26 cellular contexts compared by ENCODE assay signal in the genomic region with DNA sequence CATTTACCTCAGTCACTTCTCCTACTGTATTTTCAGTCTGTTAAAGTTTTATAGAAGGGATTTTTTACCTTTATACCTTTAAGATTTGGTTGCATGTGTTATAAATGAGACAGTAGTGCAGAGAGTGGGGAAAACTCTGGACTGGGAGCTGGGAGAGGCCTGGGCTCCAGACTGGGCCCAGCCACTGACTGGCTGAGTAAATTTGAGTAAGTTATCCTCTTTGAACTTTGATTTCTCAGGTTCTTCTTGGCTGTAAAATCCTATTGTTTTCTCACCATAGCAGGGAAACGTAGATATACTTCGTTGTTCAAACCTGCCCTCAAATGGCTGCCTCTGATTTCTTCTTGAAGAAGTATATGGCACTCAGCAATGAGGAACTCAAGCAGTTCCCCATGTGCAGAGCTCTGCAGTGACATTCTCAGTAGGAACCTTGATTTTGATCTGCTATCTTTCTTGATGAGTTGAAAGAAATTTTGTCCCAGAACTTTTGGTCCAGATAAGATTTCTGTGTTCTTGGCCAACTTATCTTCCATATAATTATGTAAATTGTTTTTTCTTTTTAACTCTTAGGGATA. TPM values are rescaled to one million over a fixed set of nuclear protein-coding genes. Genes with fewer than 3 reads are reported as not detected.
DNase-seq lines count a peak whose midpoint lies in the region; ATAC-seq and TF ChIP-seq lines count a peak whose summit lies in the region.
"Had no signal": no experiment of that assay in that cellular context is flagged by ENCODE, and none has a peak within 500 bp of the region (broad histone marks: within the 10 kb centered on the region; RNA-seq: fewer than 3 reads in every experiment).

No MANE protein-coding gene starts in this region.

- H3K27ac Mint-ChIP-seq in activated CD4-positive, alpha-beta T cell treated with anti-CD3 and anti-CD28 coated beads, Interleukin-2, amount 10 ng/mL, durations not matched to agents 7 days and 5 days: peak overlapping the region; percentile 67
- H3K27ac Mint-ChIP-seq in CD8-positive, alpha-beta T cell: peak overlapping the region; percentile 46
- H3K27ac Mint-ChIP-seq in activated naive CD8-positive, alpha-beta T cell treated with anti-CD3 and anti-CD28 coated beads, Interleukin-2, amount 50 U/mL, for 24 hours: peak overlapping the region; percentile 87
- H3K27ac Mint-ChIP-seq: GM23338; T-helper 2 cell treated with Interferon-gamma antibody and Interleukin-4, amounts not matched to agents 5 μg/mL and 100 μg/mL, for 36 hours had no signal

- no peak for TF ChIP-seq POLR2A in gastrocnemius medialis (IDR thresholded peaks at IDR 0.05)

- H3K9me3 Mint-ChIP-seq in activated CD4-positive, alpha-beta T cell treated with anti-CD3 and anti-CD28 coated beads, Interleukin-2, amount 10 ng/mL, durations not matched to agents 7 days and 5 days: no peaks in the 10 kb centered on the region
- no peaks in the 10 kb centered on the region for H3K9me3 Mint-ChIP-seq in CD8-positive, alpha-beta T cell
- no peaks in the 10 kb centered on the region for H3K9me3 Mint-ChIP-seq in activated naive CD8-positive, alpha-beta T cell treated with anti-CD3 and anti-CD28 coated beads, Interleukin-2, amount 50 U/mL, for 24 hours
- H3K9me3 Mint-ChIP-seq: GM23338; neural crest cell; T-helper 2 cell treated with Interferon-gamma antibody and Interleukin-4, amounts not matched to agents 5 μg/mL and 100 μg/mL, for 36 hours had no signal

- peaks cover 50% of the 10 kb centered on the region for H3K4me1 ChIP-seq in CD8-positive, alpha-beta T cell (ENCODE audit: insufficient read depth, low read length)
- peaks cover 75 to 88% of the 10 kb centered on the region in 2 donors for H3K4me1 ChIP-seq in gastrocnemius medialis
- H3K4me1 ChIP-seq: Caco-2 had no signal

- ATAC-seq in CD8-positive, alpha-beta T cell: no peak
- no peak for ATAC-seq in activated naive CD8-positive, alpha-beta T cell treated with anti-CD3 and anti-CD28 coated beads, Interleukin-2, amount 50 U/mL, for 24 hours
- no peak for ATAC-seq in gastrocnemius medialis
- ATAC-seq in GM18498 (IDR thresholded peaks at IDR 0.05; ENCODE audit: unreplicated experiment): no peak
- ATAC-seq in Right ventricle myocardium inferior: no peak
- ATAC-seq: GM23338 had no signal

- no peaks in the 10 kb centered on the region for H3K27me3 Mint-ChIP-seq in activated CD4-positive, alpha-beta T cell treated with anti-CD3 and anti-CD28 coated beads, Interleukin-2, amount 10 ng/mL, durations not matched to agents 7 days and 5 days
- H3K27me3 Mint-ChIP-seq in CD8-positive, alpha-beta T cell (ENCODE audit: low read depth): no peaks in the 10 kb centered on the region
- H3K27me3 Mint-ChIP-seq in activated naive CD8-positive, alpha-beta T cell treated with anti-CD3 and anti-CD28 coated beads, Interleukin-2, amount 50 U/mL, for 24 hours: no peaks in the 10 kb centered on the region

- in situ Hi-C loops in gastrocnemius medialis (cut with MboI; ENCODE audit: low sequenced_read_pairs in 4 of 4): loop anchor here in 1 of 4 donors (10.0 kb wide), 1 partner anchor 48 kb away; no protein-coding TSS in a partner anchor

- no peaks in the 10 kb centered on the region for H3K9me3 ChIP-seq in CD8-positive, alpha-beta T cell (ENCODE audit: low read length)
- H3K9me3 ChIP-seq in gastrocnemius medialis: no peaks in the 10 kb centered on the region
- H3K9me3 ChIP-seq: A549, Caco-2, sigmoid colon had no signal

- POLR2A ChIA-PET in activated CD4-positive, alpha-beta T cell treated with anti-CD3 and anti-CD28 coated beads, Interleukin-2, amount 10 ng/mL, durations not matched to agents 7 days and 5 days (lab: Charles Lee): no interaction called here
- POLR2A ChIA-PET in CD8-positive, alpha-beta T cell (lab: Charles Lee): interaction anchor here (1.7 to 2.1 kb wide), 2 partner anchors 7 to 12 kb away, joined by 4 to 9 read pairs; no protein-coding TSS in a partner anchor

- DNase-seq in activated CD4-positive, alpha-beta T cell treated with anti-CD3 and anti-CD28 coated beads, Interleukin-2, amount 10 ng/mL, durations not matched to agents 7 days and 5 days: no peak
- DNase-seq in activated CD4-positive, alpha-beta T cell treated with anti-CD3 and anti-CD28 coated beads for 48 hours: no peak
- no peak for DNase-seq in CD8-positive, alpha-beta T cell
- DNase-seq in activated naive CD8-positive, alpha-beta T cell treated with anti-CD3 and anti-CD28 coated beads, Interleukin-2, amount 50 U/mL, for 24 hours: no peak
- DNase-seq in gastrocnemius medialis: no peak
- DNase-seq in Right ventricle myocardium inferior (ENCODE audit: missing footprints): no peak
- no peak for DNase-seq in NCI-H2081 treated with DMSO at 0.1 percent for 48 hours (lab: John Stamatoyannopoulos, UW)
- DNase-seq: activated CD8-positive, alpha-beta memory T cell treated with anti-CD3 and anti-CD28 coated beads for 24 hours; activated effector memory CD4-positive, alpha-beta T cell treated with Interleukin-2 at 50 U/mL for 16 hours; amygdala; Caco-2; cortex of kidney; DND-41; IMR-90; NCI-H1105 treated with DMSO at 0.1 percent for 48 hours; NCI-H2029 treated with DMSO at 0.1 percent for 48 hours; NCI-H226; sigmoid colon; trophoblast cell had no signal

- TF ChIP-seq CTCF in CD8-positive, alpha-beta T cell (IDR thresholded peaks at IDR 0.05): no peak
- no peak for TF ChIP-seq CTCF in gastrocnemius medialis (IDR thresholded peaks at IDR 0.05 in 4 of 5, conservative IDR thresholded peaks at IDR 0.05 in 1 of 5)

- H3K36me3 Mint-ChIP-seq in activated CD4-positive, alpha-beta T cell treated with anti-CD3 and anti-CD28 coated beads, Interleukin-2, amount 10 ng/mL, durations not matched to agents 7 days and 5 days (ENCODE audit: low read depth): peaks cover 3% of the 10 kb centered on the region
- peaks cover 14% of the 10 kb centered on the region for H3K36me3 Mint-ChIP-seq in CD8-positive, alpha-beta T cell
- H3K36me3 Mint-ChIP-seq in activated naive CD8-positive, alpha-beta T cell treated with anti-CD3 and anti-CD28 coated beads, Interleukin-2, amount 50 U/mL, for 24 hours (ENCODE audit: low read depth): peaks cover 11% of the 10 kb centered on the region

- H3K4me3 ChIP-seq in CD8-positive, alpha-beta T cell (ENCODE audit: low read depth, low read length): no peak overlapping the region
- peak overlapping the region in 1 of 4 donors; percentile 4 for H3K4me3 ChIP-seq in gastrocnemius medialis
- H3K4me3 ChIP-seq: A549, GM23338, sigmoid colon, SK-N-MC had no signal

- intact Hi-C loops in CD8-positive, alpha-beta T cell (cut with DNase I, micrococcal nuclease): no loop called here
- intact Hi-C loops in gastrocnemius medialis (cut with DNase I; ENCODE audit: low total_unique reads): no loop called here
- intact Hi-C loops in Right ventricle myocardium inferior (cut with DNase I): no loop called here

- no peak overlapping the region for H3K27ac ChIP-seq in CD8-positive, alpha-beta T cell (ENCODE audit: low read depth, low read length)
- peak overlapping the region; percentile 71 to 82 (median 74) for H3K27ac ChIP-seq in gastrocnemius medialis
- H3K27ac ChIP-seq: A549, RWPE1, sigmoid colon, SK-N-MC had no signal

- peaks cover 68% of the 10 kb centered on the region for H3K4me1 Mint-ChIP-seq in activated CD4-positive, alpha-beta T cell treated with anti-CD3 and anti-CD28 coated beads, Interleukin-2, amount 10 ng/mL, durations not matched to agents 7 days and 5 days
- peaks cover 93% of the 10 kb centered on the region for H3K4me1 Mint-ChIP-seq in CD8-positive, alpha-beta T cell (ENCODE audit: low read depth)
- H3K4me1 Mint-ChIP-seq in activated naive CD8-positive, alpha-beta T cell treated with anti-CD3 and anti-CD28 coated beads, Interleukin-2, amount 50 U/mL, for 24 hours: peaks cover 92% of the 10 kb centered on the region
- H3K4me1 Mint-ChIP-seq: neural crest cell had no signal

- CTCF ChIA-PET in activated CD4-positive, alpha-beta T cell treated with anti-CD3 and anti-CD28 coated beads, Interleukin-2, amount 10 ng/mL, durations not matched to agents 7 days and 5 days (lab: Charles Lee): interaction anchor here (0.9 to 1.7 kb wide), 7 partner anchors 8 to 472 kb away, joined by 3 to 8 read pairs (median 3); no protein-coding TSS in a partner anchor
- CTCF ChIA-PET in CD8-positive, alpha-beta T cell (lab: Charles Lee): interaction anchor here (1.1 to 1.5 kb wide), 4 partner anchors 32 to 58 kb away, joined by 3 to 4 read pairs (median 4); no protein-coding TSS in a partner anchor

- H3K36me3 ChIP-seq in CD8-positive, alpha-beta T cell (ENCODE audit: insufficient read depth, low read length): no peaks in the 10 kb centered on the region
- no peaks in the 10 kb centered on the region for H3K36me3 ChIP-seq in gastrocnemius medialis
- H3K36me3 ChIP-seq: sigmoid colon had no signal

- no peak overlapping the region for H3K4me3 Mint-ChIP-seq in activated CD4-positive, alpha-beta T cell treated with anti-CD3 and anti-CD28 coated beads, Interleukin-2, amount 10 ng/mL, durations not matched to agents 7 days and 5 days
- H3K4me3 Mint-ChIP-seq in CD8-positive, alpha-beta T cell: no peak overlapping the region
- peak overlapping the region; percentile 29 for H3K4me3 Mint-ChIP-seq in activated naive CD8-positive, alpha-beta T cell treated with anti-CD3 and anti-CD28 coated beads, Interleukin-2, amount 50 U/mL, for 24 hours
- H3K4me3 Mint-ChIP-seq: GM23338; neural crest cell; T-helper 2 cell treated with Interferon-gamma antibody and Interleukin-4, amounts not matched to agents 5 μg/mL and 100 μg/mL, for 36 hours had no signal

- H3K27me3 ChIP-seq in CD8-positive, alpha-beta T cell (ENCODE audit: insufficient read depth, low read length): no peaks in the 10 kb centered on the region
- no peaks in the 10 kb centered on the region for H3K27me3 ChIP-seq in gastrocnemius medialis
- H3K27me3 ChIP-seq: sigmoid colon had no signal

RNA-seq across cellular contexts. Expression of gene BMAL1, which starts 8.7 kb away (rescaled TPM):
- 10 to 100 TPM; 32.0 to 36.9 TPM for total RNA-seq in activated CD4-positive, alpha-beta T cell treated with anti-CD3 and anti-CD28 coated beads, Interleukin-2, amount 10 ng/mL, durations not matched to agents 7 days and 5 days
- total RNA-seq in CD8-positive, alpha-beta T cell: 100 to 1,000 TPM; 109 to 119 TPM
- total RNA-seq in gastrocnemius medialis: 10 to 100 TPM; 27.7 to 81.8 (median 41.0) TPM
- 9.5 TPM for total RNA-seq in Right ventricle myocardium inferior
